ENCODE assay signal across 1 cellular context in genomic region chr6:73011945-73012344, GRCh38.
TF ChIP-seq lines count a peak whose summit lies in the region.

No MANE protein-coding gene starts in this region.

TF ChIP-seq in WTC11, 78 proteins besides CTCF, POLR2A, EP300 and RAD21 (continued from another document):
- no peak for TF ChIP-seq AFF4 (CRISPR knock-in tag; IDR thresholded peaks at IDR 0.05; ENCODE audit: borderline replicate concordance)
TF ChIP-seq in WTC11: peak in this region for 0.
